Comparison of ENCODE assay signal across 10 cellular contexts in the genomic region with DNA sequence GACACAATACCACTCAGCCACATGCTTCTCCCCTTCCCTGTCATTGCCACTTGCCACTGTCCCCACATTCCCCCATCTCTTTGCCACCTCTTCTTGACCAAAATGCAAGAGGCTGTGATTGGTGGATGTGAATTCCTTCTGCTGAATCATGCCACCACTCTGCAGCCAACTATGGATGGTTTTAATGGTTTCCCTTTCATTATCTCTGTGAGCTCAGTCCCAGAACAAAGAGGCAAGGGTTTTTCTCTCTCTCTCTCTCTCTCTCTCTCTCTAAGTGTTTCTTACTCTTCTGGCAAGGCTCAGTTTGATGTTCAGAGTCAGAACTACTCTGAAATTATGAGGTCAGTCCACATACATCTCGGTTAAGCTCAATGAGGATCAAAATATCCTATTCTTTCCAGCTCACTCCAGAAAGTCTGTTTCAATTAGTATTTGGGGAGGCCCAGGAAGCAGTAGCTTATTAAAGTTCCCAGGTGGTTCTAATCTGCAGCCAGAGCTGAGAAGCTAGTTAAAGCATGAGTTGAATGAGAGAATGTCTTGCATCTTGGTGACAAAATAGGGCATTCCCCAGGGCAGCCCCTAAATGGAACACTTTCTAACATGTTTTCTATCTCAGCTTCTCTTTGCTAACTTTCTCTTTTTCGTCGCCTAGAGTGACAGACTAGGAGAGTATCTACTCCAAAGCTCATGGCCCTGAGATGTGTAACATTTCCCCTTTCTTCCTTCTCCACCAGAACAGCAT. TPM values are rescaled to one million over a fixed set of nuclear protein-coding genes. Genes with fewer than 3 reads are reported as not detected.
A peak's percentile ranks its signal among the peaks of the same experiment; 100 is the strongest.
DNase-seq lines count a peak whose midpoint lies in the region; ATAC-seq and TF ChIP-seq lines count a peak whose summit lies in the region.
"Had no signal": no experiment of that assay in that cellular context is flagged by ENCODE, and none has a peak within 500 bp of the region (broad histone marks: within the 10 kb centered on the region; RNA-seq: fewer than 3 reads in every experiment).

No MANE protein-coding gene starts in this region.

- peak overlapping the region; percentile 76 for H2AFZ ChIP-seq in KMS-11 (ENCODE audit: low read depth)

- TF ChIP-seq CTCF in KMS-11 (conservative IDR thresholded peaks at IDR 0.05; ENCODE audit: low read depth, low read length) = no peak
- TF ChIP-seq CTCF in fibroblast of villous mesenchyme (IDR thresholded peaks at IDR 0.05; ENCODE audit: insufficient read depth, low read depth, low read length) = no peak

- peak overlapping the region; percentile 55 for H3K4me2 ChIP-seq in KMS-11

- peak; percentile 20 for DNase-seq in fibroblast of villous mesenchyme (ENCODE audit: low read depth)
- DNase-seq in ecto neural progenitor cell (ENCODE audit: low spot score) = no peak
- no peak for DNase-seq in NCI-H187 (lab: John Stamatoyannopoulos, UW)
- no peak for DNase-seq in SK-N-DZ (ENCODE audit: low spot score)
- no peak for DNase-seq in NOMO-1 treated with dmso at 0.1 percent for 144 hours (lab: John Stamatoyannopoulos, UW; ENCODE audit: unreplicated experiment)
- DNase-seq: anterior cingulate cortex had no signal

- no peaks in the 10 kb centered on the region for H3K79me2 ChIP-seq in KMS-11 (ENCODE audit: insufficient read depth, low read depth)

- H3K27ac ChIP-seq in KMS-11 = peak overlapping the region; percentile 76
- H3K27ac ChIP-seq: neutrophil had no signal

- peaks cover 29% of the 10 kb centered on the region for H3K4me1 ChIP-seq in KMS-11 (ENCODE audit: low read depth, poor library complexity, severe bottlenecking)

- no peaks in the 10 kb centered on the region for H4K20me1 ChIP-seq in KMS-11 (ENCODE audit: insufficient read depth)

- H3K4me3 ChIP-seq in KMS-11 (IDR thresholded peaks at IDR 0.05; ENCODE audit: insufficient read depth, low read depth, low read length) = no peak overlapping the region
- H3K4me3 ChIP-seq in fibroblast of villous mesenchyme (ENCODE audit: low read depth, low read length) = no peak overlapping the region

- H3K27me3 ChIP-seq in KMS-11 (ENCODE audit: insufficient read depth, low read depth) = no peaks in the 10 kb centered on the region
- H3K27me3 ChIP-seq: neutrophil had no signal

- H3K9ac ChIP-seq in KMS-11 = peak overlapping the region; percentile 33; the same call in 1 of the 2 replicates

- ATAC-seq in GM18498 (IDR thresholded peaks at IDR 0.05; ENCODE audit: unreplicated experiment) = peak; percentile 67
- peak; percentile 55 for ATAC-seq in GM21717 (IDR thresholded peaks at IDR 0.05; ENCODE audit: unreplicated experiment)

- H3K36me3 ChIP-seq in KMS-11 (ENCODE audit: insufficient read depth) = no peaks in the 10 kb centered on the region
- H3K36me3 ChIP-seq: neutrophil had no signal

RNA-seq across cellular contexts. Expression of a gene that starts 8.5 kb away (rescaled TPM):
- total RNA-seq in fibroblast of villous mesenchyme = not detected in 2 replicates
- not detected in 2 replicates for polyA plus RNA-seq in SK-N-DZ (2014; cell fraction: cytosol; rRNA removed)
- polyA plus RNA-seq in SK-N-DZ (2014; cell fraction: nucleus; rRNA removed) = not detected in 2 replicates

RNA-seq across cellular contexts. Expression of a gene that starts 24.6 kb away (rescaled TPM):
- total RNA-seq in fibroblast of villous mesenchyme = not detected in 2 replicates
- polyA plus RNA-seq in SK-N-DZ (2014; cell fraction: cytosol; rRNA removed) = not detected in 2 replicates
- polyA plus RNA-seq in SK-N-DZ (2014; cell fraction: nucleus; rRNA removed) = not detected in 2 replicates
